Comparison of ENCODE assay signal across 13 cellular contexts in genomic region chr2:1781291-1782080, GRCh38. TPM values are rescaled to one million over a fixed set of nuclear protein-coding genes. Genes with fewer than 3 reads are reported as not detected.
DNase-seq lines count a peak whose midpoint lies in the region; ATAC-seq and FAIRE-seq lines count a peak whose summit lies in the region.
"Had no signal": no experiment of that assay in that cellular context is flagged by ENCODE, and none has a peak within 500 bp of the region (broad histone marks: within the 10 kb centered on the region; RNA-seq: fewer than 3 reads in every experiment).

No MANE protein-coding gene starts in this region.

- POLR2A ChIA-PET in activated CD4-positive, alpha-beta T cell treated with anti-CD3 and anti-CD28 coated beads for 36 hours (lab: Charles Lee), result no interaction called here

- intact Hi-C loops in activated CD4-positive, alpha-beta T cell treated with anti-CD3 and anti-CD28 coated beads for 36 hours (cut with DNase I, micrococcal nuclease), result no loop called here

- no peaks in the 10 kb centered on the region for H3K4me1 Mint-ChIP-seq in activated CD4-positive, alpha-beta T cell treated with anti-CD3 and anti-CD28 coated beads for 36 hours

- peak; percentile 51 for ATAC-seq in activated CD4-positive, alpha-beta T cell treated with anti-CD3 and anti-CD28 coated beads for 36 hours
- no peak for ATAC-seq in HG03175 (IDR thresholded peaks at IDR 0.05; ENCODE audit: unreplicated experiment)
- ATAC-seq: sciatic nerve had no signal

- H3K27ac Mint-ChIP-seq in activated CD4-positive, alpha-beta T cell treated with anti-CD3 and anti-CD28 coated beads for 36 hours, result no peak overlapping the region

- CTCF ChIA-PET in activated CD4-positive, alpha-beta T cell treated with anti-CD3 and anti-CD28 coated beads for 36 hours (lab: Charles Lee), result interaction anchor here (0.6 to 0.7 kb wide), 2 partner anchors 9 to 12 kb away, joined by 3 to 4 read pairs; no protein-coding TSS in a partner anchor

- peak; percentile 21 for DNase-seq in activated CD4-positive, alpha-beta T cell treated with anti-CD3 and anti-CD28 coated beads for 36 hours
- DNase-seq in activated CD4-positive, alpha-beta T cell treated with anti-CD3 and anti-CD28 coated beads, Interleukin-2, amount 50 U/mL, for 4 hours, result no peak
- peak; percentile 61 for DNase-seq in activated CD8-positive, alpha-beta memory T cell treated with anti-CD3 and anti-CD28 coated beads, Interleukin-2, amount 50 U/mL, for 4 hours
- peak; percentile 76 for DNase-seq in islet precursor cell
- peak; percentile 29 to 30 for DNase-seq in stimulated activated CD8-positive, alpha-beta memory T cell treated with anti-CD3 and anti-CD28 coated beads, Interleukin-2, amount 100 ng/mL, for 1 hour (ENCODE audit: low read depth in 2 of 2)
- DNase-seq in GM19239 (ENCODE audit: insufficient read length, low spot score), result no peak
- DNase-seq in RPMI8226, result no peak
- DNase-seq: activated CD4-positive, CD25-positive, alpha-beta regulatory T cell treated with anti-CD3 and anti-CD28 coated beads, Interleukin-2, amount 50 U/mL, for 72 hours; DMS79 treated with DMSO at 0.1 percent for 48 hours; NCI-H524 treated with DMSO at 0.1 percent for 48 hours; SJCRH30 had no signal

- no peak for FAIRE-seq in GM19239 (lab: Jason Lieb, UNC)

- H3K27me3 Mint-ChIP-seq in activated CD4-positive, alpha-beta T cell treated with anti-CD3 and anti-CD28 coated beads for 36 hours, result peaks cover 2% of the 10 kb centered on the region

- no peak overlapping the region for H3K4me3 Mint-ChIP-seq in activated CD4-positive, alpha-beta T cell treated with anti-CD3 and anti-CD28 coated beads for 36 hours

- H3K36me3 Mint-ChIP-seq in activated CD4-positive, alpha-beta T cell treated with anti-CD3 and anti-CD28 coated beads for 36 hours (ENCODE audit: low read depth), result no peaks in the 10 kb centered on the region

- no peaks in the 10 kb centered on the region for H3K9me3 Mint-ChIP-seq in activated CD4-positive, alpha-beta T cell treated with anti-CD3 and anti-CD28 coated beads for 36 hours (ENCODE audit: low read depth)

RNA-seq across cellular contexts. Expression of gene PXDN, which starts 37.2 kb away (rescaled TPM):
- total RNA-seq in activated CD4-positive, alpha-beta T cell treated with anti-CD3 and anti-CD28 coated beads for 36 hours, result under 1 TPM; 0.37 to 0.81 TPM

Comparison
In these comparisons a context has a peak if more than half of its experiments do, and no peak if none do; other contexts are left out.
1. DNase-seq: peak in activated CD4-positive, alpha-beta T cell treated with anti-CD3 and anti-CD28 coated beads for 36 hours (single experiment), activated CD8-positive, alpha-beta memory T cell treated with anti-CD3 and anti-CD28 coated beads, Interleukin-2, amount 50 U/mL, for 4 hours (single experiment), islet precursor cell (single experiment) and stimulated activated CD8-positive, alpha-beta memory T cell treated with anti-CD3 and anti-CD28 coated beads, Interleukin-2, amount 100 ng/mL, for 1 hour (2 of 2); none in activated CD4-positive, alpha-beta T cell treated with anti-CD3 and anti-CD28 coated beads, Interleukin-2, amount 50 U/mL, for 4 hours (0 of 2), GM19239 (single experiment) and RPMI8226 (single experiment).